Comparison of ENCODE assay signal across 28 cellular contexts in the genomic region with DNA sequence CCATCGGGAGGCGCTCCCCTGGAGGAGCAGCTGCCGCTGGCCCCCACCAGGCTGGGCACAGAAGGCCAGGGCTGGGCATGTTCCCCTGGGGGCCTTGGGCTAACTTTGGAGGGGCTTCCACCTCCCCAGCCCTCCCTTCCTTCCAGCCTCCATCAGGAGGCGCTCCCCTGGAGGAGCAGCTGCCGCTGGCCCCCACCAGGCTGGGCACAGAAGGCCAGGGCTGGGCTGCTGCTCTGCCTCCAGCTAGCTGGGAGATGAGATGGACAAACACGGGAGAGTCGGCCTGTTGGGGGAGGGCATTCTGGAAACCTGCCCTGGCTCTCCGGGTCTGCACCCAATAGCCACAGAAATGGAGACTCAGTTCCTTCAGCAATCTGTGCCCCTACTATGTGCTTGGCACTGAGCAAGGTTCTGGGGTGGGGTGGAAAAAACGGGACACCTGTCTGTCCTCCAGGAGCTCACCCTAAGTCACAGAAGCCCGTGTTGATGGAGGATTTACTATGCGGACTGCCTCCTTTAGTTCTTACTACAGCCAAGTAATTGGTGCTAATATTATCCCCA. TPM values are rescaled to one million over a fixed set of nuclear protein-coding genes. Genes with fewer than 3 reads are reported as not detected.
A peak's percentile ranks its signal among the peaks of the same experiment; 100 is the strongest.
DNase-seq lines count a peak whose midpoint lies in the region; ATAC-seq, FAIRE-seq and TF ChIP-seq lines count a peak whose summit lies in the region.
"Had no signal": no experiment of that assay in that cellular context is flagged by ENCODE, and none has a peak within 500 bp of the region (broad histone marks: within the 10 kb centered on the region; RNA-seq: fewer than 3 reads in every experiment).

No MANE protein-coding gene starts in this region.

- POLR2A ChIA-PET in GM12878 (lab: Charles Lee), result interaction anchor here (0.5 kb wide), 1 partner anchor 15 kb away, joined by 3 read pairs; no protein-coding TSS in a partner anchor

- H3K36me3 ChIP-seq in GM12878 (ENCODE audit: control insufficient read depth in 2 of 2, insufficient read depth in 2 of 2, low read length in 1 of 2), result no peaks in the 10 kb centered on the region
- no peaks in the 10 kb centered on the region for H3K36me3 ChIP-seq in muscle layer of colon (ENCODE audit: insufficient read depth, low read length)
- H3K36me3 ChIP-seq: SJCRH30, tibial nerve had no signal

- SMC1A ChIA-PET in GM12878 (lab: Charles Lee; ENCODE audit: uncharacterized antibody, unreplicated experiment), result interaction anchor here (0.6 to 3.6 kb wide), 6 partner anchors 18 to 180 kb away, joined by 3 to 15 read pairs (median 3); no protein-coding TSS in a partner anchor

- H3K9me3 ChIP-seq in H9 (ENCODE audit: control insufficient read depth, low read depth, low read length) (no peaks in the 10 kb centered on the region), GM12878 (replicated peaks; ENCODE audit: control insufficient read depth, insufficient read depth, low read length) (no peaks in the 10 kb centered on the region), muscle layer of colon (ENCODE audit: low read length) (no peaks in the 10 kb centered on the region)
- H3K9me3 ChIP-seq: SJCRH30, tibial nerve had no signal

- H3K27me3 Mint-ChIP-seq in H9 (ENCODE audit: low read depth), result no peaks in the 10 kb centered on the region; the same call in none of the 2 replicates
- H3K27me3 Mint-ChIP-seq in stimulated activated naive B cell treated with anti-CD40 and anti-IgM and Interleukin-4, amounts not matched to agents 10 μg/mL and 1 μg/mL and 100 μg/mL, for 72 hours, result no peaks in the 10 kb centered on the region

- H2BK12ac ChIP-seq in H9 (ENCODE audit: insufficient read length, low read depth, low read length), result no peak overlapping the region

- H4K91ac ChIP-seq in H9 (ENCODE audit: insufficient read length, low read depth, low read length), result no peak overlapping the region

- TF ChIP-seq EP300 in GM12878 (IDR thresholded peaks at IDR 0.05; ENCODE audit: borderline replicate concordance in 1 of 2, control insufficient read depth in 1 of 2, low read depth in 2 of 2, low read length in 2 of 2), result no peak

- H2BK5ac ChIP-seq in H9 (ENCODE audit: insufficient read length, low read length), result no peak overlapping the region

- no peak overlapping the region for H3K4me3 ChIP-seq in GM12878
- H3K4me3 ChIP-seq in muscle layer of colon (ENCODE audit: low read depth in 1 of 2, low read length in 2 of 2), result no peak overlapping the region
- H3K4me3 ChIP-seq: hepatocyte, lung, SJCRH30, tibial nerve had no signal

- no peaks in the 10 kb centered on the region for H3K36me3 Mint-ChIP-seq in H9 (ENCODE audit: insufficient read depth in 1 of 3, low read depth in 3 of 3)
- H3K36me3 Mint-ChIP-seq in stimulated activated naive B cell treated with anti-CD40 and anti-IgM and Interleukin-4, amounts not matched to agents 10 μg/mL and 1 μg/mL and 100 μg/mL, for 72 hours, result peaks cover 0 to 2% of the 10 kb centered on the region in 2 donors
- H3K36me3 Mint-ChIP-seq: CD14-positive monocyte had no signal

- ATAC-seq in GM12878 (no peak), GM19463 (IDR thresholded peaks at IDR 0.05; ENCODE audit: unreplicated experiment) (no peak)
- ATAC-seq in stimulated activated naive B cell treated with anti-CD40 and anti-IgM and Interleukin-4, amounts not matched to agents 10 μg/mL and 1 μg/mL and 100 μg/mL, for 72 hours (replicated peaks), result no peak

- H2BK15ac ChIP-seq in H9 (ENCODE audit: low read depth, low read length), result no peak overlapping the region

- CTCF ChIA-PET in GM12878 (lab: Yijun Ruan, JAX), result interaction anchor here (1.5 to 4.6 kb wide), 3 partner anchors 33 to 105 kb away, joined by 4 to 23 read pairs (median 12); no protein-coding TSS in a partner anchor

- H3K79me1 ChIP-seq in H9 (ENCODE audit: insufficient read depth, low read depth, low read length, poor library complexity, severe bottlenecking), result no peaks in the 10 kb centered on the region

- H3K23ac ChIP-seq in H9 (ENCODE audit: insufficient read length, low read depth, low read length), result no peak overlapping the region

- H3K4me1 ChIP-seq in H9 (ENCODE audit: insufficient read depth, low read length) (no peaks in the 10 kb centered on the region; the same call in 1 of the 2 replicates), GM12878 (ENCODE audit: control insufficient read depth, insufficient read depth, low read length) (peaks cover 29% of the 10 kb centered on the region), muscle layer of colon (ENCODE audit: insufficient read depth, low read length) (peaks cover 53% of the 10 kb centered on the region)

- H3K9me3 Mint-ChIP-seq in H9, result no peaks in the 10 kb centered on the region
- no peaks in the 10 kb centered on the region for H3K9me3 Mint-ChIP-seq in stimulated activated naive B cell treated with anti-CD40 and anti-IgM and Interleukin-4, amounts not matched to agents 10 μg/mL and 1 μg/mL and 100 μg/mL, for 72 hours
- H3K9me3 Mint-ChIP-seq: activated CD4-positive, alpha-beta T cell treated with anti-CD3 and anti-CD28 coated beads, Interleukin-2, amount 10 ng/mL, durations not matched to agents 7 days and 5 days; neural crest cell had no signal

- H3K4me1 Mint-ChIP-seq in H9, result peaks cover 4 to 33% of the 10 kb centered on the region in 2 experiments
- H3K4me1 Mint-ChIP-seq in stimulated activated naive B cell treated with anti-CD40 and anti-IgM and Interleukin-4, amounts not matched to agents 10 μg/mL and 1 μg/mL and 100 μg/mL, for 72 hours, result peaks cover 30 to 48% of the 10 kb centered on the region in 2 donors

- BruUV-seq in GM12878 (replicated peaks; lab: Mats Ljungman, UMichigan), result no TSS peak

- DNase-seq in H9 (no peak), GM12878 (ENCODE audit: low read depth, low spot score) (no peak), D341Med (ENCODE audit: low spot score) (no peak), GM19238 (ENCODE audit: insufficient read length, low spot score) (no peak)
- DNase-seq in stimulated activated naive B cell treated with anti-CD40 and anti-IgM and Interleukin-4, amounts not matched to agents 10 μg/mL and 1 μg/mL and 100 μg/mL, for 72 hours, result no peak
- DNase-seq: activated CD4-positive, alpha-beta T cell treated with anti-CD3 and anti-CD28 coated beads, Interleukin-2, amount 10 ng/mL, durations not matched to agents 7 days and 5 days; activated gamma-delta T cell; dermis blood vessel endothelial cell; DND-41; GF-D8; kidney glomerular epithelial cell; NCI-H1092 treated with DMSO at 0.1 percent for 48 hours; NCI-H187; posterior cingulate gyrus; SJCRH30; stimulated activated CD4-positive, alpha-beta T cell treated with anti-CD3 and anti-CD28 coated beads, Interleukin-4, amount 100 ng/mL, for 24 hours; T1000 had no signal

- H3K9ac ChIP-seq in H9 (ENCODE audit: extremely low read depth, insufficient read length, low read length) (no peak overlapping the region), GM12878 (ENCODE audit: control insufficient read depth, insufficient read depth, low read length) (no peak overlapping the region), muscle layer of colon (ENCODE audit: low read length) (no peak overlapping the region)

- H2BK20ac ChIP-seq in H9 (ENCODE audit: low read depth, low read length, poor library complexity, severe bottlenecking), result no peak overlapping the region

- no peak overlapping the region for H4K5ac ChIP-seq in H9 (ENCODE audit: insufficient read length, low read depth, low read length)

- no peak for TF ChIP-seq POLR2A in GM12878 (IDR thresholded peaks at IDR 0.05; ENCODE audit: low read depth, low read length)

- FAIRE-seq in GM12878 (lab: Jason Lieb, UNC), result no peak
- FAIRE-seq: astrocyte, endometrium, frontal cortex had no signal

- H2AK5ac ChIP-seq in H9 (ENCODE audit: insufficient read length, low read length), result no peak overlapping the region

- no peak overlapping the region for H3K4ac ChIP-seq in H9 (ENCODE audit: low read depth, low read length)

- H3K4me2 ChIP-seq in H9 (ENCODE audit: insufficient read depth, insufficient read length, low read length) (no peak overlapping the region), GM12878 (ENCODE audit: control insufficient read depth, insufficient read depth) (no peak overlapping the region)
- H3K4me2 ChIP-seq: hepatocyte had no signal

- H3K27me3 ChIP-seq in H9 (ENCODE audit: insufficient read depth, low read length) (no peaks in the 10 kb centered on the region), GM12878 (replicated peaks in 1 of 2; ENCODE audit: control insufficient read depth in 2 of 2, insufficient read depth in 2 of 2, low read length in 1 of 2) (no peaks in the 10 kb centered on the region), muscle layer of colon (ENCODE audit: control insufficient read depth in 1 of 2, insufficient read depth in 2 of 2, low read length in 2 of 2) (no peaks in the 10 kb centered on the region)
- H3K27me3 ChIP-seq: hepatocyte, SJCRH30 had no signal

- TF ChIP-seq CTCF in H9 (conservative IDR thresholded peaks at IDR 0.05) (peak; percentile 37; the same call in 1 of the 3 replicates), GM12878 (IDR thresholded peaks at IDR 0.05 in 2 of 3, conservative IDR thresholded peaks at IDR 0.05 in 1 of 3; ENCODE audit: control insufficient read depth in 2 of 3, extremely low read depth in 1 of 3, insufficient read depth in 1 of 3, low read depth in 3 of 3, low read length in 3 of 3) (no peak)

- TF ChIP-seq RAD21 in GM12878 (IDR thresholded peaks at IDR 0.05; ENCODE audit: insufficient read depth, low read depth, low read length), result no peak

- in situ Hi-C loops in GM12878 (cut with MboI), result no loop called here

- H3K14ac ChIP-seq in H9 (ENCODE audit: insufficient read depth, low read length), result no peak overlapping the region

- WGBS in H9 (ENCODE audit: extremely low coverage, insufficient read length, low lambda C conversion rate), result no CpG with 5 or more reads among the region's 11 CpGs
- WGBS in GM12878 (ENCODE audit: insufficient coverage, insufficient replicate concordance, low lambda C conversion rate, missing lambda C conversion rate), result 90% methylated on average over 11 of the region's 11 CpGs

- no peak overlapping the region for H4K8ac ChIP-seq in H9 (replicated peaks; ENCODE audit: insufficient read length, low read depth, low read length)

- intact Hi-C loops in GM12878 (cut with micrococcal nuclease; ENCODE audit: unreplicated experiment), result no loop called here

- H2BK120ac ChIP-seq in H9 (ENCODE audit: low read depth, low read length, poor library complexity, severe bottlenecking), result no peak overlapping the region

- H3T11ph ChIP-seq in H9 (ENCODE audit: low read length), result no peak overlapping the region

- H3K79me2 ChIP-seq in H9 (ENCODE audit: insufficient read depth, low read length), result no peaks in the 10 kb centered on the region
- no peaks in the 10 kb centered on the region for H3K79me2 ChIP-seq in GM12878 (ENCODE audit: control insufficient read depth, insufficient read depth, low read length)
- H3K79me2 ChIP-seq: hepatocyte had no signal

- no peak overlapping the region for H3K4me3 Mint-ChIP-seq in H9
- no peak overlapping the region for H3K4me3 Mint-ChIP-seq in stimulated activated naive B cell treated with anti-CD40 and anti-IgM and Interleukin-4, amounts not matched to agents 10 μg/mL and 1 μg/mL and 100 μg/mL, for 72 hours
- H3K4me3 Mint-ChIP-seq: activated CD4-positive, alpha-beta T cell treated with anti-CD3 and anti-CD28 coated beads, Interleukin-2, amount 10 ng/mL, durations not matched to agents 7 days and 5 days; CD14-positive monocyte; neural crest cell had no signal

- H3K18ac ChIP-seq in H9 (ENCODE audit: insufficient read length, low read depth, low read length), result no peak overlapping the region

- RAD21 ChIA-PET in GM12878 (lab: Charles Lee; ENCODE audit: unreplicated experiment), result interaction anchor here (1.6 kb wide), 1 partner anchor 152 kb away, joined by 3 read pairs; no protein-coding TSS in a partner anchor

- no peak overlapping the region for H3K56ac ChIP-seq in H9 (ENCODE audit: insufficient read length, low read depth, low read length)

- no peak overlapping the region for H3K27ac Mint-ChIP-seq in H9
- peak overlapping the region; percentile 31 for H3K27ac Mint-ChIP-seq in stimulated activated naive B cell treated with anti-CD40 and anti-IgM and Interleukin-4, amounts not matched to agents 10 μg/mL and 1 μg/mL and 100 μg/mL, for 72 hours
- H3K27ac Mint-ChIP-seq: activated CD4-positive, alpha-beta T cell treated with anti-CD3 and anti-CD28 coated beads, Interleukin-2, amount 10 ng/mL, durations not matched to agents 7 days and 5 days had no signal

- H3K27ac ChIP-seq in H9 (ENCODE audit: insufficient read length, low read depth, low read length) (no peak overlapping the region), GM12878 (ENCODE audit: control insufficient read depth, insufficient read depth) (no peak overlapping the region), muscle layer of colon (ENCODE audit: low read depth, low read length) (peak overlapping the region; percentile 54)
- H3K27ac ChIP-seq: hepatocyte, SJCRH30, VCaP had no signal

- H4K20me1 ChIP-seq in H9 (ENCODE audit: control insufficient read depth, insufficient read depth, insufficient read length) (no peaks in the 10 kb centered on the region), GM12878 (ENCODE audit: control insufficient read depth, insufficient read depth) (no peaks in the 10 kb centered on the region)

- H3K23me2 ChIP-seq in H9 (ENCODE audit: insufficient read length, low read depth, low read length, poor library complexity, severe bottlenecking), result peaks cover 4% of the 10 kb centered on the region

- H2AFZ ChIP-seq in H9 (ENCODE audit: low read length) (no peak overlapping the region), GM12878 (ENCODE audit: control insufficient read depth, low read depth, low read length) (no peak overlapping the region)
- H2AFZ ChIP-seq: hepatocyte had no signal

RNA-seq across cellular contexts. Expression of gene CORO1C, which starts 39.0 kb away (rescaled TPM):
- 154 and 164 TPM in 2 replicates for total RNA-seq in H9 (2021)
- total RNA-seq in GM12878 (2013; cell fraction: nucleolus; rRNA removed), result 234 and 248 TPM in 2 replicates
- 91.3 and 94.1 TPM in 2 replicates for total RNA-seq in GM12878 (2014; rRNA removed)
- 158 and 164 TPM in 2 replicates for total RNA-seq in GM12878 (2014; rRNA removed; fragmentation: Illumina TruSeq; extraction: Trizol)
- total RNA-seq in GM12878 (2021), result 208 and 212 TPM in 2 replicates
- 59.8 TPM for polyA plus RNA-seq in GM12878 (2011; ENCODE audit: low read depth)
- polyA plus RNA-seq in GM12878 (2011; rRNA removed), result 204 and 254 TPM in 2 replicates
- polyA plus RNA-seq in GM12878 (2011; cell fraction: cytosol; rRNA removed), result 168 and 182 TPM in 2 replicates
- polyA plus RNA-seq in GM12878 (2011; cell fraction: nucleus; rRNA removed), result 142 and 153 TPM in 2 replicates
- polyA plus RNA-seq in GM12878 (2012), result 76.4 and 96.1 TPM in 2 replicates
- polyA plus RNA-seq in GM12878 (2014; fragmentation: Illumina TruSeq; extraction: Trizol), result 145 and 221 TPM in 2 replicates
- polyA plus RNA-seq in GM12878 (2014; fragmentation: Nextera tagmentation; extraction: Ambion mirVana), result 10 to 100 TPM; 52.7 to 52.9 TPM
- polyA plus RNA-seq in GM12878 (2014; rRNA removed), result 152 and 178 TPM in 2 replicates
- polyA plus RNA-seq in GM12878 (2016; fragmentation: Nextera tagmentation; extraction: Ambion mirVana), result 100 to 1,000 TPM; 202 to 203 TPM
- 514 and 669 TPM in 2 replicates for polyA minus RNA-seq in GM12878 (2011; rRNA and poly(A)+ RNA removed)
- 86.2 and 126 TPM in 2 replicates for polyA minus RNA-seq in GM12878 (2011; cell fraction: cytosol; rRNA and poly(A)+ RNA removed)
- polyA minus RNA-seq in GM12878 (2011; cell fraction: nucleus; rRNA and poly(A)+ RNA removed), result 89.3 and 119 TPM in 2 replicates
